1 cellular context compared by ENCODE assay signal in the genomic region with DNA sequence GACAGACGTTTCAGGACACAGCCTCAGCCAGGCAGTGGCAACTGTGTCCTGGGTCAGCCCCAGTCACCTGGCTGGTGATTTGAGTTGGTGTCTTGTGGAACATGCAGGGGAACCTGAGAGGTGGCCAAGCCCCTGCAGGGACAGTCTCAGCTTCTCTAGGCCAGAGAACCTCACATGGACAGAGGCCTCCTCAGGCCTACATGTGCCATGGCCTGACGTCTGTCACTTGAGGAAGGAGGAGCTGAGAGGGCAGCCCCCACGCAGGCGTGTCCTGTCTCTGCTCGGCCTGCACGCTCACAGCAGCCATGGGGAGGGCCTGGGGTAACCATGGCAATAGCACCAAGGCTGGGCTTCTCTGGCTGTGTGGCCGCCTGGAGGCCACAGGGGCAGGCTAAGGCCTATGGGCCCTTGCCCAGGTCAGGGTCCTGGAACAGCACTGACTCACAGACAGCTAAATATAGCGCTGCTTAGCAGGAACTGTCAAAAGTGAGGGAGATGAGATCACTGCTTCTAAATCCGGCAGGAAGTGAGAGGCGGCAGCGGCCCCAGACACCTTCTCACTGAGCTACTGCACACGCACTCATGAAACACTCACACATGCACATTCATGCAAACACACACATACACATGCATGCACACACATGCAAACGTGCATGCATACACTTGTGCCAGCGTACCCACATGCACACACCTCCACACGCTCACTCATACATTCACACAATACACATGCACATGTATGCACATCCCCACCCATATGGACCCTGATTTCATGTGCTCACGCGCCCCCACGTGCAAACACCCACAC.
TF ChIP-seq lines count a peak whose summit lies in the region.

No MANE protein-coding gene starts in this region.

TF ChIP-seq in K562, 482 proteins besides CTCF, POLR2A, EP300 and RAD21 (continued from another document):
- TF ChIP-seq, protein P1, sequence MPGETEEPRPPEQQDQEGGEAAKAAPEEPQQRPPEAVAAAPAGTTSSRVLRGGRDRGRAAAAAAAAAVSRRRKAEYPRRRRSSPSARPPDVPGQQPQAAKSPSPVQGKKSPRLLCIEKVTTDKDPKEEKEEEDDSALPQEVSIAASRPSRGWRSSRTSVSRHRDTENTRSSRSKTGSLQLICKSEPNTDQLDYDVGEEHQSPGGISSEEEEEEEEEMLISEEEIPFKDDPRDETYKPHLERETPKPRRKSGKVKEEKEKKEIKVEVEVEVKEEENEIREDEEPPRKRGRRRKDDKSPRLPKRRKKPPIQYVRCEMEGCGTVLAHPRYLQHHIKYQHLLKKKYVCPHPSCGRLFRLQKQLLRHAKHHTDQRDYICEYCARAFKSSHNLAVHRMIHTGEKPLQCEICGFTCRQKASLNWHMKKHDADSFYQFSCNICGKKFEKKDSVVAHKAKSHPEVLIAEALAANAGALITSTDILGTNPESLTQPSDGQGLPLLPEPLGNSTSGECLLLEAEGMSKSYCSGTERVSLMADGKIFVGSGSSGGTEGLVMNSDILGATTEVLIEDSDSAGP (CRISPR knock-in tag; IDR thresholded peaks at IDR 0.05) = no peak; the same call in 1 of the 2 replicates
- TF ChIP-seq ZBTB9 (CRISPR knock-in tag; IDR thresholded peaks at IDR 0.05) (peak; percentile 41; the same call in 1 of the 2 replicates), SRSF9 (IDR thresholded peaks at IDR 0.05; ENCODE audit: borderline replicate concordance, low read depth, low read length) (no peak), U2AF1 (optimal IDR thresholded peaks at IDR 0.05; ENCODE audit: low read depth, low read length) (no peak), SPI1 (IDR thresholded peaks at IDR 0.05; ENCODE audit: borderline replicate concordance, low read depth, low read length) (no peak), CBX8 (IDR thresholded peaks at IDR 0.05; ENCODE audit: borderline replicate concordance, extremely low read depth, low read depth, low read length, poor library complexity, severe bottlenecking) (no peak), POU5F1 (IDR thresholded peaks at IDR 0.05; ENCODE audit: borderline replicate concordance, low read depth, low read length, partially characterized antibody) (no peak), NUFIP1 (IDR thresholded peaks at IDR 0.05; ENCODE audit: partially characterized antibody) (no peak), ZKSCAN1 (IDR thresholded peaks at IDR 0.05; ENCODE audit: low read depth, low read length) (no peak; the same call in 1 of the 2 replicates), MED1 (CRISPR knock-in tag; IDR thresholded peaks at IDR 0.05; ENCODE audit: borderline replicate concordance) (no peak)
- TF ChIP-seq, protein P2, sequence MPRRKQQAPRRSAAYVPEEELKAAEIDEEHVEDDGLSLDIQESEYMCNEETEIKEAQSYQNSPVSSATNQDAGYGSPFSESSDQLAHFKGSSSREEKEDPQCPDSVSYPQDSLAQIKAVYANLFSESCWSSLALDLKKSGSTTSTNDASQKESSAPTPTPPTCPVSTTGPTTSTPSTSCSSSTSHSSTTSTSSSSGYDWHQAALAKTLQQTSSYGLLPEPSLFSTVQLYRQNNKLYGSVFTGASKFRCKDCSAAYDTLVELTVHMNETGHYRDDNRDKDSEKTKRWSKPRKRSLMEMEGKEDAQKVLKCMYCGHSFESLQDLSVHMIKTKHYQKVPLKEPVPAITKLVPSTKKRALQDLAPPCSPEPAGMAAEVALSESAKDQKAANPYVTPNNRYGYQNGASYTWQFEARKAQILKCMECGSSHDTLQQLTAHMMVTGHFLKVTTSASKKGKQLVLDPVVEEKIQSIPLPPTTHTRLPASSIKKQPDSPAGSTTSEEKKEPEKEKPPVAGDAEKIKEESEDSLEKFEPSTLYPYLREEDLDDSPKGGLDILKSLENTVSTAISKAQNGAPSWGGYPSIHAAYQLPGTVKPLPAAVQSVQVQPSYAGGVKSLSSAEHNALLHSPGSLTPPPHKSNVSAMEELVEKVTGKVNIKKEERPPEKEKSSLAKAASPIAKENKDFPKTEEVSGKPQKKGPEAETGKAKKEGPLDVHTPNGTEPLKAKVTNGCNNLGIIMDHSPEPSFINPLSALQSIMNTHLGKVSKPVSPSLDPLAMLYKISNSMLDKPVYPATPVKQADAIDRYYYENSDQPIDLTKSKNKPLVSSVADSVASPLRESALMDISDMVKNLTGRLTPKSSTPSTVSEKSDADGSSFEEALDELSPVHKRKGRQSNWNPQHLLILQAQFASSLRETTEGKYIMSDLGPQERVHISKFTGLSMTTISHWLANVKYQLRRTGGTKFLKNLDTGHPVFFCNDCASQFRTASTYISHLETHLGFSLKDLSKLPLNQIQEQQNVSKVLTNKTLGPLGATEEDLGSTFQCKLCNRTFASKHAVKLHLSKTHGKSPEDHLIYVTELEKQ (CRISPR knock-in tag; IDR thresholded peaks at IDR 0.05) = no peak
- TF ChIP-seq, protein P3, sequence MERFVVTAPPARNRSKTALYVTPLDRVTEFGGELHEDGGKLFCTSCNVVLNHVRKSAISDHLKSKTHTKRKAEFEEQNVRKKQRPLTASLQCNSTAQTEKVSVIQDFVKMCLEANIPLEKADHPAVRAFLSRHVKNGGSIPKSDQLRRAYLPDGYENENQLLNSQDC (CRISPR knock-in tag; IDR thresholded peaks at IDR 0.05) = no peak
